ENCODE assay signal across 16 cellular contexts in the genomic region with DNA sequence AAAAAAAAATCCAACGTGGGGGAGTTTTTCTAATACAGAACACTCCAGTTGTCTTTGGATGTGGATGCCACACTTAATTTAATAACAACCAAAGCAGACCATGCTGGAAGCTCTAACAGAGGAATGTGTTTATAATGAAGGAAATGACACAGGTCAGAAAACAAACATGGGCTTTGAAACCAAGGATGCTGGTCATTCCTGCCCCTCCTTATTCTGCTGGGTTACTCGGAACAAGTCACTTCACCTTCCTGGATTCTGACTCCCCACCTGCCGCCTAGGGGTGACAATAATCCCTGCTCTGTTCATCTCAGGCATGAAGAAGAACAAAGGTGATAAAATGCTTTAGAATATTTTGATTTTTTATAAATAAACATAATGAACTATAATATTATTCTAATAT.
DNase-seq lines count a peak whose midpoint lies in the region; ATAC-seq and TF ChIP-seq lines count a peak whose summit lies in the region.
"Had no signal": no experiment of that assay in that cellular context is flagged by ENCODE, and none has a peak within 500 bp of the region (broad histone marks: within the 10 kb centered on the region; RNA-seq: fewer than 3 reads in every experiment).

No MANE protein-coding gene starts in this region.

- no peak for TF ChIP-seq EP300 in SK-N-SH (IDR thresholded peaks at IDR 0.05; ENCODE audit: borderline replicate concordance in 1 of 2, low read depth in 1 of 2, low read length in 1 of 2)

- no peak for ATAC-seq in SK-N-SH treated with all-trans-retinoic acid at 6 μM for 48 hours
- ATAC-seq in GM21447 (IDR thresholded peaks at IDR 0.05; ENCODE audit: unreplicated experiment) = no peak

- H3K9me3 ChIP-seq in SK-N-SH = no peaks in the 10 kb centered on the region
- peaks cover 19% of the 10 kb centered on the region for H3K9me3 ChIP-seq in endodermal cell (ENCODE audit: control insufficient read depth, low read length)

- H3F3A ChIP-seq in SK-N-SH (replicated peaks; ENCODE audit: insufficient read depth) = no peaks in the 10 kb centered on the region

- no peaks in the 10 kb centered on the region for H3K36me3 Mint-ChIP-seq in endodermal cell (ENCODE audit: low read depth)
- H3K36me3 Mint-ChIP-seq: CD8-positive, alpha-beta memory T cell had no signal

- H3K9ac ChIP-seq in SK-N-SH (no peak overlapping the region), endodermal cell (ENCODE audit: extremely low read depth, low read length, poor library complexity, severe bottlenecking) (no peak overlapping the region)
- H3K9ac ChIP-seq: BLaER1, GM23248 had no signal

- TF ChIP-seq CTCF in SK-N-SH (IDR thresholded peaks at IDR 0.05) = no peak
- TF ChIP-seq CTCF in endodermal cell (conservative IDR thresholded peaks at IDR 0.05) = peak; percentile 25

- H3K27me3 ChIP-seq in SK-N-SH (ENCODE audit: insufficient read depth) = no peaks in the 10 kb centered on the region
- no peaks in the 10 kb centered on the region for H3K27me3 ChIP-seq in endodermal cell (ENCODE audit: control insufficient read depth, insufficient read depth, low read length, poor library complexity, severe bottlenecking)
- H3K27me3 ChIP-seq: BLaER1 had no signal

- no peak overlapping the region for H3K4me3 Mint-ChIP-seq in endodermal cell
- H3K4me3 Mint-ChIP-seq: CD8-positive, alpha-beta memory T cell had no signal

- no peaks in the 10 kb centered on the region for H3K79me2 ChIP-seq in SK-N-SH (ENCODE audit: insufficient read depth)

- POLR2A ChIA-PET in SK-N-SH (lab: Yijun Ruan, JAX) = no interaction called here

- no peaks in the 10 kb centered on the region for H3K36me3 ChIP-seq in SK-N-SH (replicated peaks in 1 of 2; ENCODE audit: control insufficient read depth in 1 of 2, insufficient read depth in 2 of 2, low read length in 1 of 2)
- H3K36me3 ChIP-seq in endodermal cell (ENCODE audit: control insufficient read depth, insufficient read depth, low read length) = no peaks in the 10 kb centered on the region
- H3K36me3 ChIP-seq: BLaER1 had no signal

- H3K9me2 ChIP-seq in SK-N-SH = no peaks in the 10 kb centered on the region

- H3K27ac ChIP-seq in SK-N-SH (ENCODE audit: low read depth in 2 of 2, low read length in 1 of 2) = peak overlapping the region in 1 of 2 experiments; percentile 14; a peak in 1 of 4 replicates
- H3K27ac ChIP-seq in endodermal cell (ENCODE audit: low read depth, low read length) = no peak overlapping the region
- H3K27ac ChIP-seq: 22Rv1, BLaER1, GM23248 had no signal

- CTCF ChIA-PET in SK-N-SH (lab: Yijun Ruan, JAX) = interaction anchor here (0.8 to 1.3 kb wide), 2 partner anchors 15 to 135 kb away, joined by 3 read pairs; no protein-coding TSS in a partner anchor

- peak; percentile 5 for DNase-seq in SK-N-SH
- DNase-seq in endodermal cell = no peak
- DNase-seq in lung microvascular endothelial cell (ENCODE audit: low read depth in 2 of 2) = peak; percentile 73 to 88
- DNase-seq in NCI-H2107 (lab: John Stamatoyannopoulos, UW) = no peak
- DNase-seq in stimulated activated CD8-positive, alpha-beta memory T cell treated with anti-CD3 and anti-CD28 coated beads, Interleukin-4, amount 100 ng/mL, for 48 hours = no peak
- DNase-seq: AML-193; Caco-2; CD8-positive, alpha-beta memory T cell; DND-41; GDM1; GM23248; IMR-90 had no signal

- H3K4me3 ChIP-seq in SK-N-SH (ENCODE audit: low read depth in 2 of 2, low read length in 1 of 2) (no peak overlapping the region), endodermal cell (ENCODE audit: low read length) (no peak overlapping the region)
- H3K4me3 ChIP-seq: BLaER1, GM23248 had no signal

- TF ChIP-seq RAD21 in SK-N-SH (IDR thresholded peaks at IDR 0.05; ENCODE audit: low read length) = no peak

- H3K27me3 Mint-ChIP-seq in endodermal cell (ENCODE audit: insufficient read depth) = no peaks in the 10 kb centered on the region
- H3K27me3 Mint-ChIP-seq: CD8-positive, alpha-beta memory T cell had no signal

- no peak overlapping the region for H3K27ac Mint-ChIP-seq in endodermal cell
- H3K27ac Mint-ChIP-seq: CD8-positive, alpha-beta memory T cell had no signal

- peaks cover 10% of the 10 kb centered on the region for H3K9me3 Mint-ChIP-seq in endodermal cell

- no peak overlapping the region for H3K4me2 ChIP-seq in SK-N-SH
- H3K4me2 ChIP-seq: BLaER1 had no signal

- 56% methylated on average over 3 of the region's 3 CpGs for WGBS in SK-N-SH (ENCODE audit: low lambda C conversion rate)
- 92% methylated on average over 3 of the region's 3 CpGs; no CpG with 5 or more reads in 1 of the 2 experiments for WGBS in endodermal cell (ENCODE audit: insufficient coverage in 1 of 2, insufficient read length in 1 of 2), 2 experiments

- no peaks in the 10 kb centered on the region for H4K20me1 ChIP-seq in SK-N-SH (ENCODE audit: insufficient read depth)
- H4K20me1 ChIP-seq: BLaER1 had no signal

- H2AFZ ChIP-seq in SK-N-SH (ENCODE audit: low read depth) = no peak overlapping the region
- H2AFZ ChIP-seq: GM23248 had no signal

- H3K4me1 ChIP-seq in SK-N-SH (ENCODE audit: control insufficient read depth in 1 of 2, insufficient read depth in 2 of 2, low read depth in 1 of 2, low read length in 1 of 2) (peaks cover 0 to 10% of the 10 kb centered on the region in 2 experiments; a peak in 2 of 4 replicates), endodermal cell (ENCODE audit: control insufficient read depth, insufficient read depth, low read length) (no peaks in the 10 kb centered on the region)
- H3K4me1 ChIP-seq: Caco-2 had no signal

- H3K4me1 Mint-ChIP-seq in endodermal cell = peaks cover 6% of the 10 kb centered on the region
- H3K4me1 Mint-ChIP-seq: CD8-positive, alpha-beta memory T cell had no signal

TF ChIP-seq in SK-N-SH, 30 proteins besides CTCF, POLR2A, EP300 and RAD21:
- TF ChIP-seq GATA2 (CRISPR knock-in tag; IDR thresholded peaks at IDR 0.05) = no peak
- TF ChIP-seq, protein P1, sequence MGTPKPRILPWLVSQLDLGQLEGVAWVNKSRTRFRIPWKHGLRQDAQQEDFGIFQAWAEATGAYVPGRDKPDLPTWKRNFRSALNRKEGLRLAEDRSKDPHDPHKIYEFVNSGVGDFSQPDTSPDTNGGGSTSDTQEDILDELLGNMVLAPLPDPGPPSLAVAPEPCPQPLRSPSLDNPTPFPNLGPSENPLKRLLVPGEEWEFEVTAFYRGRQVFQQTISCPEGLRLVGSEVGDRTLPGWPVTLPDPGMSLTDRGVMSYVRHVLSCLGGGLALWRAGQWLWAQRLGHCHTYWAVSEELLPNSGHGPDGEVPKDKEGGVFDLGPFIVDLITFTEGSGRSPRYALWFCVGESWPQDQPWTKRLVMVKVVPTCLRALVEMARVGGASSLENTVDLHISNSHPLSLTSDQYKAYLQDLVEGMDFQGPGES (IDR thresholded peaks at IDR 0.05; ENCODE audit: low read depth, low read length) = no peak
- TF ChIP-seq POLR2AphosphoS5 (IDR thresholded peaks at IDR 0.05; ENCODE audit: low read depth, low read length) = no peak
- no peak for TF ChIP-seq MEF2A (IDR thresholded peaks at IDR 0.05; ENCODE audit: borderline replicate concordance, low read depth)
- no peak for TF ChIP-seq FOXJ3 (CRISPR knock-in tag; IDR thresholded peaks at IDR 0.05)
- TF ChIP-seq FOXM1 (IDR thresholded peaks at IDR 0.05; ENCODE audit: low read depth) = no peak
- 0 out of 2 replicates have a peak, but pooled peaks have one; percentile 41 for TF ChIP-seq RCOR1 (IDR thresholded peaks at IDR 0.05; ENCODE audit: low read length)
- TF ChIP-seq, protein P2, sequence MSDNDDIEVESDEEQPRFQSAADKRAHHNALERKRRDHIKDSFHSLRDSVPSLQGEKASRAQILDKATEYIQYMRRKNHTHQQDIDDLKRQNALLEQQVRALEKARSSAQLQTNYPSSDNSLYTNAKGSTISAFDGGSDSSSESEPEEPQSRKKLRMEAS (IDR thresholded peaks at IDR 0.05; ENCODE audit: low read depth) = no peak
TF ChIP-seq in SK-N-SH: peak in this region for 1.

TF ChIP-seq in SK-N-SH treated with all-trans-retinoic acid at 6 μM for 48 hours, 23 proteins besides CTCF, POLR2A, EP300 and RAD21:
- TF ChIP-seq ZNF70 (CRISPR knock-in tag; IDR thresholded peaks at IDR 0.05) (no peak), ZFP30 (CRISPR knock-in tag; IDR thresholded peaks at IDR 0.05) (no peak), ESRRG (CRISPR knock-in tag; IDR thresholded peaks at IDR 0.05) (no peak), PPARA (CRISPR knock-in tag; IDR thresholded peaks at IDR 0.05; ENCODE audit: borderline replicate concordance) (no peak), CSDC2 (CRISPR knock-in tag; IDR thresholded peaks at IDR 0.05) (no peak), ARNTL (CRISPR knock-in tag; IDR thresholded peaks at IDR 0.05; ENCODE audit: borderline replicate concordance, low read depth) (no peak), TOX (CRISPR knock-in tag; IDR thresholded peaks at IDR 0.05; ENCODE audit: borderline replicate concordance) (no peak), ZNF565 (CRISPR knock-in tag; conservative IDR thresholded peaks at IDR 0.05; ENCODE audit: low read depth) (no peak), ZC3H10 (CRISPR knock-in tag; IDR thresholded peaks at IDR 0.05) (no peak)
- TF ChIP-seq, protein P3, sequence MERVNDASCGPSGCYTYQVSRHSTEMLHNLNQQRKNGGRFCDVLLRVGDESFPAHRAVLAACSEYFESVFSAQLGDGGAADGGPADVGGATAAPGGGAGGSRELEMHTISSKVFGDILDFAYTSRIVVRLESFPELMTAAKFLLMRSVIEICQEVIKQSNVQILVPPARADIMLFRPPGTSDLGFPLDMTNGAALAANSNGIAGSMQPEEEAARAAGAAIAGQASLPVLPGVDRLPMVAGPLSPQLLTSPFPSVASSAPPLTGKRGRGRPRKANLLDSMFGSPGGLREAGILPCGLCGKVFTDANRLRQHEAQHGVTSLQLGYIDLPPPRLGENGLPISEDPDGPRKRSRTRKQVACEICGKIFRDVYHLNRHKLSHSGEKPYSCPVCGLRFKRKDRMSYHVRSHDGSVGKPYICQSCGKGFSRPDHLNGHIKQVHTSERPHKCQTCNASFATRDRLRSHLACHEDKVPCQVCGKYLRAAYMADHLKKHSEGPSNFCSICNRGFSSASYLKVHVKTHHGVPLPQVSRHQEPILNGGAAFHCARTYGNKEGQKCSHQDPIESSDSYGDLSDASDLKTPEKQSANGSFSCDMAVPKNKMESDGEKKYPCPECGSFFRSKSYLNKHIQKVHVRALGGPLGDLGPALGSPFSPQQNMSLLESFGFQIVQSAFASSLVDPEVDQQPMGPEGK (CRISPR knock-in tag; IDR thresholded peaks at IDR 0.05; ENCODE audit: borderline replicate concordance) = no peak

Comparison
In these comparisons a context has a peak if more than half of its experiments do, and no peak if none do; other contexts are left out.
1. DNase-seq: peak in SK-N-SH (single experiment) and lung microvascular endothelial cell (2 of 2); none in endodermal cell (single experiment), NCI-H2107 (single experiment) and stimulated activated CD8-positive, alpha-beta memory T cell treated with anti-CD3 and anti-CD28 coated beads, Interleukin-4, amount 100 ng/mL, for 48 hours (single experiment).